Comparison of ENCODE assay signal across 23 cellular contexts in genomic region chr2:212995920-212996319, GRCh38.
DNase-seq lines count a peak whose midpoint lies in the region; ATAC-seq and TF ChIP-seq lines count a peak whose summit lies in the region.
"Had no signal": no experiment of that assay in that cellular context is flagged by ENCODE, and none has a peak within 500 bp of the region (broad histone marks: within the 10 kb centered on the region; RNA-seq: fewer than 3 reads in every experiment).

No MANE protein-coding gene starts in this region.

- H3K27me3 ChIP-seq in brain microvascular endothelial cell (replicated peaks) (no peaks in the 10 kb centered on the region), foreskin keratinocyte (no peaks in the 10 kb centered on the region), HAP-1 (ENCODE audit: low read depth) (no peaks in the 10 kb centered on the region)
- H3K27me3 ChIP-seq: thyroid gland had no signal

- H3K4me3 ChIP-seq in brain microvascular endothelial cell (ENCODE audit: low read depth, low read length) (no peak overlapping the region), HAP-1 (no peak overlapping the region)
- H3K4me3 ChIP-seq: thyroid gland had no signal

- peaks cover 2% of the 10 kb centered on the region for H3K36me3 ChIP-seq in brain microvascular endothelial cell (replicated peaks)
- H3K36me3 ChIP-seq in HAP-1 (replicated peaks): no peaks in the 10 kb centered on the region
- H3K36me3 ChIP-seq: thyroid gland had no signal

- H3K27ac ChIP-seq in brain microvascular endothelial cell (no peak overlapping the region), foreskin keratinocyte (no peak overlapping the region)
- H3K27ac ChIP-seq: thyroid gland had no signal

- no peaks in the 10 kb centered on the region for H3K9me3 ChIP-seq in HAP-1
- H3K9me3 ChIP-seq: thyroid gland had no signal

- TF ChIP-seq CTCF in brain microvascular endothelial cell (IDR thresholded peaks at IDR 0.05; ENCODE audit: low read depth, low read length, missing control alignments): no peak
- no peak for TF ChIP-seq CTCF in foreskin keratinocyte (conservative IDR thresholded peaks at IDR 0.05)

- in situ Hi-C loops in brain microvascular endothelial cell (cut with HindIII; ENCODE audit: low pct_ligation_motif_present, low sequenced_read_pairs): no loop called here
- in situ Hi-C loops in HAP-1 (cut with MboI; ENCODE audit: low sequenced_read_pairs): no loop called here

- ATAC-seq in foreskin keratinocyte: peak; percentile 58
- ATAC-seq in HG03565 (IDR thresholded peaks at IDR 0.05; ENCODE audit: unreplicated experiment): no peak
- ATAC-seq: activated CD4-positive, alpha-beta T cell treated with anti-CD3 and anti-CD28 coated beads for 36 hours; left cardiac atrium; naive thymus-derived CD8-positive, alpha-beta T cell; right cardiac atrium; Right ventricle myocardium inferior had no signal

- H3K4me1 ChIP-seq in foreskin keratinocyte (no peaks in the 10 kb centered on the region), HAP-1 (no peaks in the 10 kb centered on the region)
- H3K4me1 ChIP-seq: thyroid gland had no signal

- DNase-seq in EH (ENCODE audit: low read depth): peak; percentile 62
- peak; percentile 36 for DNase-seq in M059J (ENCODE audit: low read depth)
- DNase-seq in brain microvascular endothelial cell: peak; percentile 31
- peak in 1 of 2 donors; percentile 43 for DNase-seq in foreskin keratinocyte
- no peak for DNase-seq in HuH-7.5 (ENCODE audit: low spot score)
- DNase-seq in HAP-1 (ENCODE audit: low spot score in 2 of 2): no peak
- DNase-seq in kidney tubule cell (ENCODE audit: low spot score): no peak
- DNase-seq: activated CD4-positive, alpha-beta T cell treated with anti-CD3 and anti-CD28 coated beads for 36 hours; caudate nucleus; CD4-positive, alpha-beta memory T cell; glutamatergic neuron; H9; left cardiac atrium; mesendoderm; MM.1S; naive thymus-derived CD8-positive, alpha-beta T cell; NCI-H1436 treated with DMSO at 0.1 percent for 48 hours; NCI-H526; right cardiac atrium; stimulated activated CD4-positive, alpha-beta T cell treated with anti-CD3 and anti-CD28 coated beads, Interleukin-15, amount 100 ng/mL, for 24 hours; thyroid gland had no signal

Comparison
In these comparisons a context has a peak if more than half of its experiments do, and no peak if none do; other contexts are left out.
1. DNase-seq: peak in EH (single experiment), M059J (single experiment) and brain microvascular endothelial cell (single experiment); none in HuH-7.5 (single experiment), HAP-1 (0 of 2) and kidney tubule cell (single experiment).